In the genomic region with DNA sequence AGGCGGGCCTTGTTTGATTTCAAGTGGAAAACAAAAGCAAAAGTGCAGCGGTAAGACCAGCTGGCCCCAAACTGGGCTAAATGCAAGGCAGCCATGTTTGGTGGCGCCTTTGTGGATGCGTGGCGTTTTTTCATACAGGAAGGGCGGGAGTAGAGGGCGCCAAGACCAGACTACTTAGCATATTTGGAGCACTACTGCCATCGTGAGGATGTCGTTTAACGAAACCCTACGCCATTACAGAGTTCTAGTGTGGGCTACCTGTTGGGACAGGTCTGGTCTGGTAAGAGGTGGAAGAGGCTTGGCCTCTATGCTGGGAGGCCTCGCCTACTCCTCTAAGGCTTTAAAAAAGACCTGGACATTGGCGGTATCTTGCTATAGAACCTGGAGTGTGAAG, we compare ENCODE assay signal across 9 cellular contexts.
DNase-seq lines count a peak whose midpoint lies in the region; ATAC-seq and TF ChIP-seq lines count a peak whose summit lies in the region.
"Had no signal": no experiment of that assay in that cellular context is flagged by ENCODE, and none has a peak within 500 bp of the region (broad histone marks: within the 10 kb centered on the region; RNA-seq: fewer than 3 reads in every experiment).

No MANE protein-coding gene starts in this region.

- peaks cover 7% of the 10 kb centered on the region for H3K27me3 ChIP-seq in neuron (ENCODE audit: insufficient read depth, low read length)

- H3K4me1 Mint-ChIP-seq in activated CD8-positive, alpha-beta memory T cell treated with anti-CD3 and anti-CD28 coated beads, Interleukin-2, amount 10 ng/mL, durations not matched to agents 7 days and 5 days, result no peaks in the 10 kb centered on the region

- peak overlapping the region; percentile 30 for H3K4me3 ChIP-seq in astrocyte of the cerebellum (ENCODE audit: low read depth, low read length)
- peak overlapping the region; percentile 47 for H3K4me3 ChIP-seq in neuron (ENCODE audit: low read length)

- peaks cover 12% of the 10 kb centered on the region for H3K36me3 ChIP-seq in neuron (ENCODE audit: insufficient read depth, low read length)

- ATAC-seq in activated CD8-positive, alpha-beta memory T cell treated with anti-CD3 and anti-CD28 coated beads, Interleukin-2, amount 10 ng/mL, durations not matched to agents 7 days and 5 days, result no peak
- no peak for ATAC-seq in GM21381 (IDR thresholded peaks at IDR 0.05; ENCODE audit: unreplicated experiment)
- no peak for ATAC-seq in HG02981 (IDR thresholded peaks at IDR 0.05; ENCODE audit: unreplicated experiment)
- ATAC-seq: CD8-positive, alpha-beta T cell had no signal

- DNase-seq in activated CD8-positive, alpha-beta memory T cell treated with anti-CD3 and anti-CD28 coated beads for 24 hours, result peak; percentile 88
- no peak for DNase-seq in activated CD8-positive, alpha-beta memory T cell treated with anti-CD3 and anti-CD28 coated beads, Interleukin-2, amount 10 ng/mL, durations not matched to agents 7 days and 5 days
- peak; percentile 29 for DNase-seq in NCI-H1048 (lab: John Stamatoyannopoulos, UW)
- peak; percentile 92 for DNase-seq in astrocyte of the cerebellum (ENCODE audit: low read depth)
- no peak for DNase-seq in GF-D8 (lab: John Stamatoyannopoulos, UW)

- peak; percentile 43 for TF ChIP-seq CTCF in astrocyte of the cerebellum (IDR thresholded peaks at IDR 0.05; ENCODE audit: low read depth, low read length, missing control alignments)

- H3K27me3 Mint-ChIP-seq in activated CD8-positive, alpha-beta memory T cell treated with anti-CD3 and anti-CD28 coated beads, Interleukin-2, amount 10 ng/mL, durations not matched to agents 7 days and 5 days, result no peaks in the 10 kb centered on the region

- H3K4me1 ChIP-seq in neuron (ENCODE audit: insufficient read depth, low read length), result peaks cover 7% of the 10 kb centered on the region

- peak overlapping the region; percentile 44 for H2AFZ ChIP-seq in neuron (ENCODE audit: low read depth, low read length)

- H3K9me3 ChIP-seq in neuron (ENCODE audit: low read length), result no peaks in the 10 kb centered on the region

- no peak overlapping the region for H3K4me3 Mint-ChIP-seq in activated CD8-positive, alpha-beta memory T cell treated with anti-CD3 and anti-CD28 coated beads, Interleukin-2, amount 10 ng/mL, durations not matched to agents 7 days and 5 days
- H3K4me3 Mint-ChIP-seq: CD8-positive, alpha-beta T cell had no signal

- CTCF ChIA-PET in activated CD8-positive, alpha-beta memory T cell treated with anti-CD3 and anti-CD28 coated beads, Interleukin-2, amount 10 ng/mL, durations not matched to agents 7 days and 5 days (lab: Charles Lee), result no interaction called here

- in situ Hi-C loops in astrocyte of the cerebellum (cut with HindIII; ENCODE audit: low sequenced_read_pairs), result no loop called here

- no peak overlapping the region for H3K27ac Mint-ChIP-seq in activated CD8-positive, alpha-beta memory T cell treated with anti-CD3 and anti-CD28 coated beads, Interleukin-2, amount 10 ng/mL, durations not matched to agents 7 days and 5 days
- H3K27ac Mint-ChIP-seq: CD8-positive, alpha-beta T cell had no signal

- peaks cover 10% of the 10 kb centered on the region for H3K36me3 Mint-ChIP-seq in activated CD8-positive, alpha-beta memory T cell treated with anti-CD3 and anti-CD28 coated beads, Interleukin-2, amount 10 ng/mL, durations not matched to agents 7 days and 5 days
- H3K36me3 Mint-ChIP-seq: CD8-positive, alpha-beta T cell had no signal

- no peaks in the 10 kb centered on the region for H3K9me3 Mint-ChIP-seq in activated CD8-positive, alpha-beta memory T cell treated with anti-CD3 and anti-CD28 coated beads, Interleukin-2, amount 10 ng/mL, durations not matched to agents 7 days and 5 days (ENCODE audit: low read depth)
- H3K9me3 Mint-ChIP-seq: CD8-positive, alpha-beta T cell had no signal

Comparison
In these comparisons a context has a peak if more than half of its experiments do, and no peak if none do; other contexts are left out.
1. DNase-seq: peak in activated CD8-positive, alpha-beta memory T cell treated with anti-CD3 and anti-CD28 coated beads for 24 hours (single experiment), NCI-H1048 (single experiment) and astrocyte of the cerebellum (single experiment); none in activated CD8-positive, alpha-beta memory T cell treated with anti-CD3 and anti-CD28 coated beads, Interleukin-2, amount 10 ng/mL, durations not matched to agents 7 days and 5 days (single experiment) and GF-D8 (single experiment).